15 cellular contexts compared by ENCODE assay signal in the genomic region with DNA sequence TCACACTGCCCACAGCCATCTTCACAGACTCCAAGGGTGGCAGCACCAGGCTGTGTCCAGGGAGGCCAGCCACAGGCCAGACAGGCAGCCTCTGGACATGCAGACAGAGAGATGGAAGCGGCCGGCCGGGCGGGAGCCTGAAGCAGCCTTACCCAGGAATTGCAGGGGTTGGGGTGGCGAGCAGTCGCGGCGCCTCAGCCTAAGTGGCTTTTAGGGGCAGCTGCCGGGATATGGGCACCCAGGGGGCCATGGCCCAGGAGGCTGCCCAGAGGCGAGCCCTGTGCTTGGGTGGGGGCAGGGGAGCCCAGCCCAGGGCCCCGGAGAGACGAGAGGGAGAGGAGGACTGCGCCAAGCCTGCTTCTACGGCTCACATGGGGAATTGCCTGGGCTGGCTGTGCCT. TPM values are rescaled to one million over a fixed set of nuclear protein-coding genes. Genes with fewer than 3 reads are reported as not detected.
DNase-seq lines count a peak whose midpoint lies in the region; TF ChIP-seq lines count a peak whose summit lies in the region.
"Had no signal": no experiment of that assay in that cellular context is flagged by ENCODE, and none has a peak within 500 bp of the region (broad histone marks: within the 10 kb centered on the region; RNA-seq: fewer than 3 reads in every experiment).

No MANE protein-coding gene starts in this region.

- intact Hi-C loops in activated T-helper 1 cell treated with anti-CD3 and anti-CD28 coated beads, Interleukin-12 subunit alpha, Interleukin-12 subunit beta, Interleukin-2, Interleukin-4 antibody, amounts not matched to agents 30 ng/mL and 10 ng/mL and 1 ng/mL, durations not matched to agents 14 hours and 24 hours and 36 hours (cut with micrococcal nuclease), result loop anchor here (10.0 kb wide), 1 partner anchor 240 kb away; the partner anchor contains the start of gene RNPS1

- DNase-seq in T-helper 1 cell, result no peak
- no peak for DNase-seq in activated T-helper 1 cell treated with anti-CD3 and anti-CD28 coated beads, Interleukin-12 subunit alpha, Interleukin-12 subunit beta, Interleukin-2, Interleukin-4 antibody, amounts not matched to agents 30 ng/mL and 10 ng/mL and 1 ng/mL, durations not matched to agents 14 hours and 24 hours and 36 hours (ENCODE audit: low spot score)
- no peak for DNase-seq in neural crest cell (ENCODE audit: low read depth, low spot score)
- no peak for DNase-seq in COR-L47 (lab: John Stamatoyannopoulos, UW)
- DNase-seq in HUDEP-2 (lab: John Stamatoyannopoulos, UW; ENCODE audit: unreplicated experiment in 76 of 76), result no peak
- DNase-seq: activated CD4-positive, CD25-positive, alpha-beta regulatory T cell treated with anti-CD3 and anti-CD28 coated beads, Interleukin-2, amount 50 U/mL, for 72 hours; HCEC 1CT; NCI-H1092; NCI-H2081 treated with DMSO at 0.1 percent for 48 hours; NCI-H524; SHP77 treated with DMSO at 0.1 percent for 48 hours; tibial artery had no signal

- H3K4me3 Mint-ChIP-seq in T-helper 1 cell treated with Interleukin-12 subunit alpha and Interleukin-12 subunit beta and Interleukin-4 antibody, amounts not matched to agents 30 μg/mL and 1 μg/mL, for 36 hours, result peak overlapping the region; percentile 64
- H3K4me3 Mint-ChIP-seq in activated T-helper 1 cell treated with anti-CD3 and anti-CD28 coated beads, Interleukin-12 subunit alpha, Interleukin-12 subunit beta, Interleukin-2, Interleukin-4 antibody, amounts not matched to agents 30 ng/mL and 10 ng/mL and 1 ng/mL, durations not matched to agents 14 hours and 24 hours and 36 hours, result no peak overlapping the region
- H3K4me3 Mint-ChIP-seq in neural crest cell, result peak overlapping the region; percentile 76

- no peak overlapping the region for H3K27ac Mint-ChIP-seq in T-helper 1 cell treated with Interleukin-12 subunit alpha and Interleukin-12 subunit beta and Interleukin-4 antibody, amounts not matched to agents 30 μg/mL and 1 μg/mL, for 36 hours
- H3K27ac Mint-ChIP-seq in activated T-helper 1 cell treated with anti-CD3 and anti-CD28 coated beads, Interleukin-12 subunit alpha, Interleukin-12 subunit beta, Interleukin-2, Interleukin-4 antibody, amounts not matched to agents 30 ng/mL and 10 ng/mL and 1 ng/mL, durations not matched to agents 14 hours and 24 hours and 36 hours, result peak overlapping the region; percentile 48
- no peak overlapping the region for H3K27ac Mint-ChIP-seq in neural crest cell (ENCODE audit: unreplicated experiment)
- H3K27ac Mint-ChIP-seq: progenitor cell of endocrine pancreas had no signal

- H3K9me3 Mint-ChIP-seq in T-helper 1 cell treated with Interleukin-12 subunit alpha and Interleukin-12 subunit beta and Interleukin-4 antibody, amounts not matched to agents 30 μg/mL and 1 μg/mL, for 36 hours, result no peaks in the 10 kb centered on the region
- no peaks in the 10 kb centered on the region for H3K9me3 Mint-ChIP-seq in activated T-helper 1 cell treated with anti-CD3 and anti-CD28 coated beads, Interleukin-12 subunit alpha, Interleukin-12 subunit beta, Interleukin-2, Interleukin-4 antibody, amounts not matched to agents 30 ng/mL and 10 ng/mL and 1 ng/mL, durations not matched to agents 14 hours and 24 hours and 36 hours
- no peaks in the 10 kb centered on the region for H3K9me3 Mint-ChIP-seq in neural crest cell

- no peaks in the 10 kb centered on the region for H3K36me3 Mint-ChIP-seq in T-helper 1 cell treated with Interleukin-12 subunit alpha and Interleukin-12 subunit beta and Interleukin-4 antibody, amounts not matched to agents 30 μg/mL and 1 μg/mL, for 36 hours (ENCODE audit: low read depth)
- H3K36me3 Mint-ChIP-seq in activated T-helper 1 cell treated with anti-CD3 and anti-CD28 coated beads, Interleukin-12 subunit alpha, Interleukin-12 subunit beta, Interleukin-2, Interleukin-4 antibody, amounts not matched to agents 30 ng/mL and 10 ng/mL and 1 ng/mL, durations not matched to agents 14 hours and 24 hours and 36 hours (ENCODE audit: low read depth), result no peaks in the 10 kb centered on the region
- H3K36me3 Mint-ChIP-seq in neural crest cell (ENCODE audit: low read depth), result no peaks in the 10 kb centered on the region

- peaks cover 42% of the 10 kb centered on the region for H3K27me3 Mint-ChIP-seq in T-helper 1 cell treated with Interleukin-12 subunit alpha and Interleukin-12 subunit beta and Interleukin-4 antibody, amounts not matched to agents 30 μg/mL and 1 μg/mL, for 36 hours (ENCODE audit: low read depth)
- H3K27me3 Mint-ChIP-seq in activated T-helper 1 cell treated with anti-CD3 and anti-CD28 coated beads, Interleukin-12 subunit alpha, Interleukin-12 subunit beta, Interleukin-2, Interleukin-4 antibody, amounts not matched to agents 30 ng/mL and 10 ng/mL and 1 ng/mL, durations not matched to agents 14 hours and 24 hours and 36 hours (ENCODE audit: insufficient read depth), result peaks cover 32% of the 10 kb centered on the region
- H3K27me3 Mint-ChIP-seq in neural crest cell (ENCODE audit: low read depth), result peaks cover 60% of the 10 kb centered on the region

- peaks cover 2% of the 10 kb centered on the region for H3K4me1 Mint-ChIP-seq in T-helper 1 cell treated with Interleukin-12 subunit alpha and Interleukin-12 subunit beta and Interleukin-4 antibody, amounts not matched to agents 30 μg/mL and 1 μg/mL, for 36 hours (ENCODE audit: low read depth)
- peaks cover 16% of the 10 kb centered on the region for H3K4me1 Mint-ChIP-seq in activated T-helper 1 cell treated with anti-CD3 and anti-CD28 coated beads, Interleukin-12 subunit alpha, Interleukin-12 subunit beta, Interleukin-2, Interleukin-4 antibody, amounts not matched to agents 30 ng/mL and 10 ng/mL and 1 ng/mL, durations not matched to agents 14 hours and 24 hours and 36 hours (ENCODE audit: low read depth)
- peaks cover 26% of the 10 kb centered on the region for H3K4me1 Mint-ChIP-seq in neural crest cell

- TF ChIP-seq CTCF in neural crest cell (conservative IDR thresholded peaks at IDR 0.05), result no peak

RNA-seq across cellular contexts. Expression of gene NHERF2, which starts 1.5 kb away (rescaled TPM):
- total RNA-seq in activated T-helper 1 cell treated with anti-CD3 and anti-CD28 coated beads, Interleukin-12 subunit alpha, Interleukin-12 subunit beta, Interleukin-2, Interleukin-4 antibody, amounts not matched to agents 30 ng/mL and 10 ng/mL and 1 ng/mL, durations not matched to agents 14 hours and 24 hours and 36 hours, result 2.2 and 2.5 TPM in 2 replicates
- 7.6 and 8.1 TPM in 2 replicates for total RNA-seq in neural crest cell

RNA-seq across cellular contexts. Expression of gene NPW, which starts 5.7 kb away (rescaled TPM):
- 3.6 and 3.9 TPM in 2 replicates for total RNA-seq in activated T-helper 1 cell treated with anti-CD3 and anti-CD28 coated beads, Interleukin-12 subunit alpha, Interleukin-12 subunit beta, Interleukin-2, Interleukin-4 antibody, amounts not matched to agents 30 ng/mL and 10 ng/mL and 1 ng/mL, durations not matched to agents 14 hours and 24 hours and 36 hours
- 0.82 and 1.3 TPM in 2 replicates for total RNA-seq in neural crest cell
- total RNA-seq: frontal cortex had no signal

RNA-seq across cellular contexts. Expression of gene ZNF598, which starts 15.6 kb away (rescaled TPM):
- 100 and 105 TPM in 2 replicates for total RNA-seq in activated T-helper 1 cell treated with anti-CD3 and anti-CD28 coated beads, Interleukin-12 subunit alpha, Interleukin-12 subunit beta, Interleukin-2, Interleukin-4 antibody, amounts not matched to agents 30 ng/mL and 10 ng/mL and 1 ng/mL, durations not matched to agents 14 hours and 24 hours and 36 hours
- 55.7 and 62.5 TPM in 2 replicates for total RNA-seq in neural crest cell

RNA-seq across cellular contexts. Expression of gene NTHL1, which starts 22.4 kb away (rescaled TPM):
- total RNA-seq in activated T-helper 1 cell treated with anti-CD3 and anti-CD28 coated beads, Interleukin-12 subunit alpha, Interleukin-12 subunit beta, Interleukin-2, Interleukin-4 antibody, amounts not matched to agents 30 ng/mL and 10 ng/mL and 1 ng/mL, durations not matched to agents 14 hours and 24 hours and 36 hours, result 50.0 and 52.7 TPM in 2 replicates
- total RNA-seq in neural crest cell, result 50.7 and 51.9 TPM in 2 replicates

RNA-seq across cellular contexts. Expression of gene TSC2, which starts 22.5 kb away (rescaled TPM):
- total RNA-seq in activated T-helper 1 cell treated with anti-CD3 and anti-CD28 coated beads, Interleukin-12 subunit alpha, Interleukin-12 subunit beta, Interleukin-2, Interleukin-4 antibody, amounts not matched to agents 30 ng/mL and 10 ng/mL and 1 ng/mL, durations not matched to agents 14 hours and 24 hours and 36 hours, result 96.4 and 111 TPM in 2 replicates
- 175 and 180 TPM in 2 replicates for total RNA-seq in neural crest cell
